ENCODE assay signal across 13 cellular contexts in the genomic region with DNA sequence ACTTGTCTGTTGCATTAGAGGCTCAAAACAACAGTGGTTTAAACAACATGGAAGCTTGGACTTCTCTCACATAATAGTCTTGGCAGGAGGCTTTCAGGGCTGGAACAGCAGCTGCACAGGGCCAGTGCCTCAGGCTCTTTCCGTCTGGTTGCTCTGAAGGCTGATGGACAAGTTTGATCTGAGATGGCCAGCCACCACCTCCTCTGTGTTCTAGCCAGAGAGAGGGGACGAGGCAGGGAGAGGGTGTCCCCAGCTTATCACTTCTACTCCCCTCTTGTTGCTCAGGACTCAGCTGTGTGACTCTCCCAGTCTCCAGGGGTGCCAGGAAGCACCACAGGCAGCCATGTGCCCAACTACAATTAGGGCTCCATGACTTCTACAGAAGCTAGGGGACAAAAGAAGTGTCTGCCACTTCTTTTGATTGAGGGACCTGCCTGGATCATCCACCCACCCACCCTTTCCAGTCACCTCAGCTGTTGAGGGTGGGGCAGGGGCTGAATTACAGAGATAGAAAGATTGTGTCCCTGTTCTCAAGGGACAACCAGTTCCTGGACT. TPM values are rescaled to one million over a fixed set of nuclear protein-coding genes. Genes with fewer than 3 reads are reported as not detected.
DNase-seq lines count a peak whose midpoint lies in the region; TF ChIP-seq lines count a peak whose summit lies in the region.
"Had no signal": no experiment of that assay in that cellular context is flagged by ENCODE, and none has a peak within 500 bp of the region (broad histone marks: within the 10 kb centered on the region; RNA-seq: fewer than 3 reads in every experiment).

No MANE protein-coding gene starts in this region.

- intact Hi-C loops in esophagus muscularis mucosa (cut with DNase I): no loop called here
- intact Hi-C loops in activated CD4-positive, alpha-beta memory T cell treated with anti-CD3 and anti-CD28 coated beads for 36 hours (cut with micrococcal nuclease): no loop called here

- H2BK120ac ChIP-seq in neuronal stem cell (ENCODE audit: low read depth, low read length): peak overlapping the region; percentile 45

- no peaks in the 10 kb centered on the region for H3K9me3 Mint-ChIP-seq in activated CD4-positive, alpha-beta memory T cell treated with anti-CD3 and anti-CD28 coated beads for 36 hours
- H3K9me3 Mint-ChIP-seq: activated T-cell treated with anti-CD3 and anti-CD28 coated beads, Interleukin-2, amount 50 U/mL, for 24 hours; natural killer cell had no signal

- H3K4me3 ChIP-seq in BLaER1 (no peak overlapping the region), HEK293 (ENCODE audit: low read depth, low read length) (no peak overlapping the region), esophagus muscularis mucosa (no peak overlapping the region), neuronal stem cell (ENCODE audit: low read length in 2 of 2) (no peak overlapping the region)

- H3K36me3 ChIP-seq in BLaER1: no peaks in the 10 kb centered on the region
- H3K36me3 ChIP-seq in HEK293 (ENCODE audit: control insufficient read depth in 2 of 2, insufficient read depth in 1 of 2, low read length in 2 of 2): no peaks in the 10 kb centered on the region
- H3K36me3 ChIP-seq in esophagus muscularis mucosa: no peaks in the 10 kb centered on the region
- H3K36me3 ChIP-seq in neuronal stem cell (replicated peaks in 1 of 2; ENCODE audit: control insufficient read depth in 2 of 2, insufficient read depth in 2 of 2, low read length in 2 of 2): no peaks in the 10 kb centered on the region

- TF ChIP-seq CTCF in HEK293 (tag by site-specific recombination; IDR thresholded peaks at IDR 0.05) (no peak), esophagus muscularis mucosa (IDR thresholded peaks at IDR 0.05) (no peak)

- TF ChIP-seq POLR2A in esophagus muscularis mucosa (IDR thresholded peaks at IDR 0.05; ENCODE audit: low read depth): no peak

- H3K23ac ChIP-seq in neuronal stem cell (ENCODE audit: low read depth, low read length, poor library complexity): no peak overlapping the region

- H3K9me3 ChIP-seq in BLaER1 (no peaks in the 10 kb centered on the region), HEK293 (ENCODE audit: control insufficient read depth, insufficient read depth, low read depth, low read length) (no peaks in the 10 kb centered on the region), esophagus muscularis mucosa (no peaks in the 10 kb centered on the region), neuronal stem cell (replicated peaks in 1 of 2; ENCODE audit: control insufficient read depth in 2 of 2, insufficient read depth in 1 of 2, low read depth in 1 of 2, low read length in 2 of 2) (no peaks in the 10 kb centered on the region)

- peaks cover 2% of the 10 kb centered on the region for H3K4me1 Mint-ChIP-seq in activated CD4-positive, alpha-beta memory T cell treated with anti-CD3 and anti-CD28 coated beads for 36 hours (ENCODE audit: low read depth)

- H3K18ac ChIP-seq in neuronal stem cell (ENCODE audit: low read length): peak overlapping the region; percentile 76

- POLR2A ChIA-PET in HEK293 (lab: Yijun Ruan, JAX): no interaction called here
- POLR2A ChIA-PET in activated CD4-positive, alpha-beta memory T cell treated with anti-CD3 and anti-CD28 coated beads for 36 hours (lab: Charles Lee): no interaction called here

- H3K4me1 ChIP-seq in BLaER1: peaks cover 98% of the 10 kb centered on the region
- peaks cover 6% of the 10 kb centered on the region; the same call in 1 of the 2 replicates for H3K4me1 ChIP-seq in HEK293 (ENCODE audit: control insufficient read depth, insufficient read depth, low read length)
- peaks cover 8 to 26% (median 22%) of the 10 kb centered on the region in 4 donors for H3K4me1 ChIP-seq in esophagus muscularis mucosa
- peaks cover 16 to 19% of the 10 kb centered on the region in 2 donors for H3K4me1 ChIP-seq in neuronal stem cell (ENCODE audit: control insufficient read depth in 2 of 2, insufficient read depth in 1 of 2, low read depth in 1 of 2, low read length in 2 of 2)

- H3K27ac ChIP-seq in BLaER1 (peak overlapping the region; percentile 81), HEK293 (ENCODE audit: extremely low read depth, low read depth, low read length) (peak overlapping the region; percentile 29; the same call in 1 of the 2 replicates), esophagus muscularis mucosa (replicated peaks in 1 of 4) (peak overlapping the region; percentile 45 to 67 (median 56)), neuronal stem cell (replicated peaks; ENCODE audit: low read length) (no peak overlapping the region)
- H3K27ac ChIP-seq: epithelial cell of prostate had no signal

- peak overlapping the region; percentile 77 for H2AFZ ChIP-seq in neuronal stem cell (ENCODE audit: low read length)

- H3K9ac ChIP-seq in BLaER1 (no peak overlapping the region; the same call in 1 of the 2 replicates), neuronal stem cell (ENCODE audit: low read depth, low read length, poor library complexity) (no peak overlapping the region)

- no peak overlapping the region for H4K8ac ChIP-seq in neuronal stem cell (ENCODE audit: low read depth, low read length)

- peak overlapping the region; percentile 16 for H2BK5ac ChIP-seq in neuronal stem cell (ENCODE audit: low read length)

- H2BK12ac ChIP-seq in neuronal stem cell (ENCODE audit: low read length): peak overlapping the region; percentile 33

- TF ChIP-seq EP300 in esophagus muscularis mucosa (IDR thresholded peaks at IDR 0.05): peak; percentile 64

- no peak overlapping the region for H4K91ac ChIP-seq in neuronal stem cell (ENCODE audit: low read depth, low read length, poor library complexity)

- peak overlapping the region; percentile 50 for H2BK15ac ChIP-seq in neuronal stem cell (ENCODE audit: low read length)

- no peak for DNase-seq in esophagus muscularis mucosa (ENCODE audit: extremely low spot score)
- no peak for DNase-seq in neuronal stem cell (ENCODE audit: low spot score)
- no peak for DNase-seq in activated CD4-positive, alpha-beta memory T cell treated with anti-CD3 and anti-CD28 coated beads for 36 hours
- DNase-seq in HUDEP-2 (lab: John Stamatoyannopoulos, UW; ENCODE audit: unreplicated experiment in 76 of 76): no peak
- no peak for DNase-seq in NCI-H82 treated with DMSO at 0.1 percent for 48 hours (lab: John Stamatoyannopoulos, UW; ENCODE audit: unreplicated experiment)
- DNase-seq in kidney tubule cell (ENCODE audit: low spot score): no peak
- DNase-seq: activated T-cell treated with anti-CD3 and anti-CD28 coated beads, Interleukin-2, amount 50 U/mL, for 24 hours; CD4-positive, CD25-positive, alpha-beta regulatory T cell; natural killer cell; NCI-H748 treated with DMSO at 0.1 percent for 48 hours had no signal

- peak overlapping the region; percentile 97 for H2AK5ac ChIP-seq in neuronal stem cell (ENCODE audit: low read depth, low read length)

- no peak overlapping the region for H3K27ac Mint-ChIP-seq in activated CD4-positive, alpha-beta memory T cell treated with anti-CD3 and anti-CD28 coated beads for 36 hours
- H3K27ac Mint-ChIP-seq: activated T-cell treated with anti-CD3 and anti-CD28 coated beads, Interleukin-2, amount 50 U/mL, for 24 hours; natural killer cell had no signal

- WGBS in esophagus muscularis mucosa: 100% methylated on average over 2 of the region's 2 CpGs
- no CpG with 5 or more reads among the region's 2 CpGs for WGBS in neuronal stem cell (ENCODE audit: extremely low coverage in 2 of 2, insufficient read length in 2 of 2, insufficient replicate concordance in 1 of 2), 2 donors

- CTCF ChIA-PET in HEK293 (lab: Yijun Ruan, JAX): interaction anchor here (0.6 to 5.8 kb wide), 10 partner anchors 9 to 1418 kb away, joined by 3 to 91 read pairs (median 4); no protein-coding TSS in a partner anchor
- CTCF ChIA-PET in activated CD4-positive, alpha-beta memory T cell treated with anti-CD3 and anti-CD28 coated beads for 36 hours (lab: Charles Lee): interaction anchor here (1.2 to 6.0 kb wide), 4 partner anchors 9 to 101 kb away, joined by 3 to 110 read pairs (median 4); no protein-coding TSS in a partner anchor

- H3K4me2 ChIP-seq in BLaER1: peak overlapping the region; percentile 82
- no peak overlapping the region for H3K4me2 ChIP-seq in neuronal stem cell (ENCODE audit: insufficient read depth, low read length, poor library complexity, severe bottlenecking)

- H3K27me3 ChIP-seq in BLaER1 (no peaks in the 10 kb centered on the region), esophagus muscularis mucosa (peaks cover 0 to 29% (median 2%) of the 10 kb centered on the region in 4 donors), neuronal stem cell (ENCODE audit: control insufficient read depth in 3 of 3, insufficient read depth in 3 of 3, low read depth in 1 of 3, low read length in 3 of 3) (peaks cover 0 to 11% (median 0%) of the 10 kb centered on the region in 3 experiments)

- H3K14ac ChIP-seq in neuronal stem cell (ENCODE audit: low read length): no peak overlapping the region

- H3K79me1 ChIP-seq in neuronal stem cell (ENCODE audit: low read depth, low read length): no peaks in the 10 kb centered on the region

- H3K4me3 Mint-ChIP-seq in activated CD4-positive, alpha-beta memory T cell treated with anti-CD3 and anti-CD28 coated beads for 36 hours: no peak overlapping the region
- H3K4me3 Mint-ChIP-seq: activated T-cell treated with anti-CD3 and anti-CD28 coated beads, Interleukin-2, amount 50 U/mL, for 24 hours; CD4-positive, CD25-positive, alpha-beta regulatory T cell; natural killer cell had no signal

- H3K27me3 Mint-ChIP-seq in activated CD4-positive, alpha-beta memory T cell treated with anti-CD3 and anti-CD28 coated beads for 36 hours: peaks cover 5% of the 10 kb centered on the region

- no peak overlapping the region for H3K4ac ChIP-seq in neuronal stem cell (ENCODE audit: low read length)

- no peaks in the 10 kb centered on the region for H4K20me1 ChIP-seq in BLaER1

- H3K36me3 Mint-ChIP-seq in activated CD4-positive, alpha-beta memory T cell treated with anti-CD3 and anti-CD28 coated beads for 36 hours: no peaks in the 10 kb centered on the region
- H3K36me3 Mint-ChIP-seq: CD4-positive, CD25-positive, alpha-beta regulatory T cell; natural killer cell had no signal

TF ChIP-seq in HEK293, 187 proteins besides CTCF, POLR2A, EP300 and RAD21:
- TF ChIP-seq ZNF140 (tag by site-specific recombination; IDR thresholded peaks at IDR 0.05): no peak
- TF ChIP-seq HOXC10 (CRISPR knock-in tag; IDR thresholded peaks at IDR 0.05): no peak
- peak; percentile 41; the same call in 1 of the 2 replicates for TF ChIP-seq ZIC2 (tag by site-specific recombination; IDR thresholded peaks at IDR 0.05)
TF ChIP-seq in HEK293: peak in this region for 1.

RNA-seq across cellular contexts. Expression of gene SMIM41, which starts 46.6 kb away (rescaled TPM):
- 10 to 100 TPM in 1 of 4 donors, 1 to 10 TPM in 3; 2.1 to 26.6 (median 5.6) TPM for total RNA-seq in esophagus muscularis mucosa
- 0.38 TPM for polyA plus RNA-seq in neuronal stem cell (2013, experiment 1 of 2)
- polyA plus RNA-seq in neuronal stem cell (2013, experiment 2 of 2): 0.18 TPM
- not detected for total RNA-seq in activated CD4-positive, alpha-beta memory T cell treated with anti-CD3 and anti-CD28 coated beads for 36 hours
- total RNA-seq: natural killer cell had no signal
- polyA plus RNA-seq: CD4-positive, CD25-positive, alpha-beta regulatory T cell had no signal

RNA-seq across cellular contexts. Expression of gene ATG101, which starts 56.3 kb away (rescaled TPM):
- 10 to 100 TPM; 30.3 to 71.4 (median 61.2) TPM for total RNA-seq in esophagus muscularis mucosa
- polyA plus RNA-seq in neuronal stem cell (2013, experiment 1 of 2): 16.4 TPM
- polyA plus RNA-seq in neuronal stem cell (2013, experiment 2 of 2): 15.2 TPM
- 10 to 100 TPM; 35.7 to 38.0 TPM for total RNA-seq in activated CD4-positive, alpha-beta memory T cell treated with anti-CD3 and anti-CD28 coated beads for 36 hours
